In the genomic region with DNA sequence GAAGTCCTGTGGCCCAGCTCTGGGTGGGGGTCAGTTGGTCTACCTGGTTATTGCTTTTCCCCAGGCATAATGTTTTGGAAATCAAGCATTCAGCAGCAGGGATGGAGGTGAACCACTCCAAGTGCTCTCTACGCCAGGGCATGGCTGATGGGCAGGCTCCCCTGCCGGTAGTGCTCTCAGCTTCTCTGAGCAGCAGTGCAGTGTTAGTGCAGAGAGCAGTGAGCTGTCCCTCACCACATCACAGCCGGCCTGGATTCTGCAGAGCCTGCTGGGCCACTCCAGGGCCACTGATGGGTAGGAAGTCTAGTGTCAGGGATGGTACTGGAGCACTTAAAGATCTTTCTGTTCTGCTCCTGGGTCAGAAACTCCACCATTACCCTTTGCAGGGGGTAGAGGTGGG, we compare ENCODE assay signal across 21 cellular contexts.
"Had no signal": no experiment of that assay in that cellular context is flagged by ENCODE, and none has a peak within 500 bp of the region (broad histone marks: within the 10 kb centered on the region; RNA-seq: fewer than 3 reads in every experiment).

No MANE protein-coding gene starts in this region.

- H3K27ac ChIP-seq: breast epithelium, epithelial cell of prostate, neural progenitor cell, ovary, transverse colon, vagina had no signal

- H3K4me3 Mint-ChIP-seq: activated CD8-positive, alpha-beta T cell treated with anti-CD3 and anti-CD28 coated beads, Interleukin-2, amount 10 ng/mL, durations not matched to agents 7 days and 5 days; activated naive CD8-positive, alpha-beta T cell treated with anti-CD3 and anti-CD28 coated beads, Interleukin-2, amount 10 ng/mL, durations not matched to agents 7 days and 5 days; activated T-helper 1 cell treated with anti-CD3 and anti-CD28 coated beads, Interleukin-12 subunit alpha, Interleukin-12 subunit beta, Interleukin-2, Interleukin-4 antibody, amounts not matched to agents 30 ng/mL and 10 ng/mL and 1 ng/mL, durations not matched to agents 14 hours and 24 hours and 36 hours; naive B cell; neural progenitor cell; stimulated activated memory B cell treated with anti-CD40 and anti-IgM and Interleukin-4, amounts not matched to agents 10 μg/mL and 1 μg/mL and 100 μg/mL, for 72 hours; T-helper 1 cell treated with Interleukin-12 subunit alpha and Interleukin-12 subunit beta and Interleukin-4 antibody, amounts not matched to agents 30 μg/mL and 1 μg/mL, for 36 hours had no signal

- H3K27me3 Mint-ChIP-seq: naive B cell had no signal

- H3K27ac Mint-ChIP-seq: activated CD8-positive, alpha-beta T cell treated with anti-CD3 and anti-CD28 coated beads, Interleukin-2, amount 10 ng/mL, durations not matched to agents 7 days and 5 days; activated naive CD8-positive, alpha-beta T cell treated with anti-CD3 and anti-CD28 coated beads, Interleukin-2, amount 10 ng/mL, durations not matched to agents 7 days and 5 days; activated T-helper 1 cell treated with anti-CD3 and anti-CD28 coated beads, Interleukin-12 subunit alpha, Interleukin-12 subunit beta, Interleukin-2, Interleukin-4 antibody, amounts not matched to agents 30 ng/mL and 10 ng/mL and 1 ng/mL, durations not matched to agents 14 hours and 24 hours and 36 hours; naive B cell; stimulated activated memory B cell treated with anti-CD40 and anti-IgM and Interleukin-4, amounts not matched to agents 10 μg/mL and 1 μg/mL and 100 μg/mL, for 72 hours; T-helper 1 cell treated with Interleukin-12 subunit alpha and Interleukin-12 subunit beta and Interleukin-4 antibody, amounts not matched to agents 30 μg/mL and 1 μg/mL, for 36 hours had no signal

- DNase-seq: activated CD4-positive, alpha-beta T cell treated with anti-CD3 and anti-CD28 coated beads for 48 hours; activated CD8-positive, alpha-beta memory T cell treated with anti-CD3 and anti-CD28 coated beads, Interleukin-2, amount 50 U/mL, for 48 hours; activated CD8-positive, alpha-beta T cell treated with anti-CD3 and anti-CD28 coated beads, Interleukin-2, amount 10 ng/mL, durations not matched to agents 7 days and 5 days; activated naive CD8-positive, alpha-beta T cell treated with anti-CD3 and anti-CD28 coated beads, Interleukin-2, amount 10 ng/mL, durations not matched to agents 7 days and 5 days; anterior cingulate cortex; cerebellar nuclear complex; dermis blood vessel endothelial cell; gastrocnemius medialis; mammary epithelial cell; naive B cell; stimulated activated CD4-positive, alpha-beta T cell treated with anti-CD3 and anti-CD28 coated beads, Interleukin-2, amount 100 ng/mL, for 48 hours; transverse colon had no signal

- H3K27me3 ChIP-seq: breast epithelium, gastrocnemius medialis, neural progenitor cell, ovary, transverse colon, vagina had no signal

- H3K9me3 Mint-ChIP-seq: activated naive CD8-positive, alpha-beta T cell treated with anti-CD3 and anti-CD28 coated beads, Interleukin-2, amount 10 ng/mL, durations not matched to agents 7 days and 5 days; activated T-helper 1 cell treated with anti-CD3 and anti-CD28 coated beads, Interleukin-12 subunit alpha, Interleukin-12 subunit beta, Interleukin-2, Interleukin-4 antibody, amounts not matched to agents 30 ng/mL and 10 ng/mL and 1 ng/mL, durations not matched to agents 14 hours and 24 hours and 36 hours; T-helper 1 cell treated with Interleukin-12 subunit alpha and Interleukin-12 subunit beta and Interleukin-4 antibody, amounts not matched to agents 30 μg/mL and 1 μg/mL, for 36 hours had no signal

- H3K36me3 ChIP-seq: breast epithelium, gastrocnemius medialis, neural progenitor cell, ovary, transverse colon, vagina had no signal

- ATAC-seq: activated CD8-positive, alpha-beta T cell treated with anti-CD3 and anti-CD28 coated beads, Interleukin-2, amount 10 ng/mL, durations not matched to agents 7 days and 5 days; gastrocnemius medialis; stimulated activated memory B cell treated with anti-CD40 and anti-IgM and Interleukin-4, amounts not matched to agents 10 μg/mL and 1 μg/mL and 100 μg/mL, for 72 hours had no signal

- FAIRE-seq: islet of Langerhans had no signal

- H3K4me1 ChIP-seq: breast epithelium had no signal

- H3K9me3 ChIP-seq: breast epithelium, gastrocnemius medialis, ovary, transverse colon, vagina had no signal

- H3K4me1 Mint-ChIP-seq: activated naive CD8-positive, alpha-beta T cell treated with anti-CD3 and anti-CD28 coated beads, Interleukin-2, amount 10 ng/mL, durations not matched to agents 7 days and 5 days; naive B cell; stimulated activated memory B cell treated with anti-CD40 and anti-IgM and Interleukin-4, amounts not matched to agents 10 μg/mL and 1 μg/mL and 100 μg/mL, for 72 hours had no signal

- H3K36me3 Mint-ChIP-seq: activated naive CD8-positive, alpha-beta T cell treated with anti-CD3 and anti-CD28 coated beads, Interleukin-2, amount 10 ng/mL, durations not matched to agents 7 days and 5 days; naive B cell; stimulated activated memory B cell treated with anti-CD40 and anti-IgM and Interleukin-4, amounts not matched to agents 10 μg/mL and 1 μg/mL and 100 μg/mL, for 72 hours had no signal

- H3K4me3 ChIP-seq: breast epithelium, gastrocnemius medialis, neural progenitor cell, ovary, transverse colon, vagina had no signal

- H3K9ac ChIP-seq: neural progenitor cell had no signal
